Comparison of ENCODE assay signal across 22 cellular contexts in genomic region chr4:4989083-4989622, GRCh38. TPM values are rescaled to one million over a fixed set of nuclear protein-coding genes. Genes with fewer than 3 reads are reported as not detected.
A peak's percentile ranks its signal among the peaks of the same experiment; 100 is the strongest.
DNase-seq lines count a peak whose midpoint lies in the region; ATAC-seq, FAIRE-seq and TF ChIP-seq lines count a peak whose summit lies in the region.
"Had no signal": no experiment of that assay in that cellular context is flagged by ENCODE, and none has a peak within 500 bp of the region (broad histone marks: within the 10 kb centered on the region; RNA-seq: fewer than 3 reads in every experiment).

No MANE protein-coding gene starts in this region.

- H3K79me2 ChIP-seq in HCT116 (ENCODE audit: insufficient read depth, low read length) (no peaks in the 10 kb centered on the region), K562 (ENCODE audit: control insufficient read depth, insufficient read depth, low read length) (no peaks in the 10 kb centered on the region), hepatocyte (no peaks in the 10 kb centered on the region)

- no peak overlapping the region for H3K27ac Mint-ChIP-seq in effector memory CD8-positive, alpha-beta T cell
- H3K27ac Mint-ChIP-seq: CD4-positive, CD25-positive, alpha-beta regulatory T cell; H9 had no signal

- H3K4me2 ChIP-seq in HCT116 (ENCODE audit: low read length) (no peak overlapping the region), K562 (ENCODE audit: insufficient read depth, low read length) (no peak overlapping the region), hepatocyte (no peak overlapping the region)

- H3K9me3 Mint-ChIP-seq in effector memory CD8-positive, alpha-beta T cell, result no peaks in the 10 kb centered on the region
- H3K9me3 Mint-ChIP-seq: CD8-positive, alpha-beta memory T cell; H9 had no signal

- intact Hi-C loops in HCT116 (cut with micrococcal nuclease) (no loop called here), K562 (cut with micrococcal nuclease) (no loop called here)

- no peak for ATAC-seq in HCT116
- 0 out of 3 replicates have a peak, but pooled peaks have one; percentile 18 for ATAC-seq in K562
- ATAC-seq in GM18909 (IDR thresholded peaks at IDR 0.05; ENCODE audit: poor library complexity, unreplicated experiment), result no peak
- ATAC-seq in HG02885 (IDR thresholded peaks at IDR 0.05; ENCODE audit: poor library complexity, unreplicated experiment), result no peak
- no peak for ATAC-seq in effector memory CD8-positive, alpha-beta T cell (replicated peaks)
- ATAC-seq: GM12878 had no signal

- H3K9ac ChIP-seq in HCT116 (ENCODE audit: low read length) (no peak overlapping the region), K562 (ENCODE audit: insufficient read depth in 1 of 2, low read depth in 2 of 2, low read length in 2 of 2) (no peak overlapping the region)

- H4K20me1 ChIP-seq in HCT116 (ENCODE audit: insufficient read depth), result no peaks in the 10 kb centered on the region
- no peaks in the 10 kb centered on the region for H4K20me1 ChIP-seq in K562 (replicated peaks; ENCODE audit: control insufficient read depth, insufficient read depth, low read length)
- H4K20me1 ChIP-seq in hepatocyte (ENCODE audit: insufficient read depth, poor library complexity, severe bottlenecking), result no peaks in the 10 kb centered on the region

- in situ Hi-C loops in K562 (cut with MboI), result no loop called here

- no peaks in the 10 kb centered on the region for H3K9me2 ChIP-seq in HCT116 (ENCODE audit: insufficient read depth)
- no peaks in the 10 kb centered on the region for H3K9me2 ChIP-seq in hepatocyte (replicated peaks; ENCODE audit: insufficient read depth)

- DNase-seq in HCT116 (ENCODE audit: low read depth, low spot score) (no peak), K562 (ENCODE audit: extremely low read depth in 1 of 4, low spot score in 3 of 4) (no peak), hepatocyte (ENCODE audit: low spot score) (no peak)
- DNase-seq in effector memory CD8-positive, alpha-beta T cell, result no peak
- DNase-seq: ACHN; BE2C; C1 segment of cervical spinal cord; CD4-positive, CD25-positive, alpha-beta regulatory T cell; CD8-positive, alpha-beta memory T cell; COR-L47; DMS 273 treated with DMSO at 0.1 percent for 48 hours; DMS53; DND-41; EL; GOT3; H9 had no signal

- H3K27me3 ChIP-seq in HCT116 (ENCODE audit: insufficient read depth, low read length), result no peaks in the 10 kb centered on the region
- peaks cover 6 to 48% of the 10 kb centered on the region in 2 experiments; a peak in 3 of 5 replicates for H3K27me3 ChIP-seq in K562 (ENCODE audit: control insufficient read depth in 2 of 2, insufficient read depth in 2 of 2, low read length in 2 of 2)
- H3K27me3 ChIP-seq in hepatocyte, result no peaks in the 10 kb centered on the region
- H3K27me3 ChIP-seq: BE2C had no signal

- no peak for TF ChIP-seq EP300 in K562 (IDR thresholded peaks at IDR 0.05; ENCODE audit: low read length)

- POLR2A ChIA-PET in HCT116 (lab: Charles Lee), result no interaction called here
- POLR2A ChIA-PET in K562 (lab: Yijun Ruan, JAX), result interaction anchor here (0.6 kb wide), 1 partner anchor 205 kb away, joined by 3 read pairs; no protein-coding TSS in a partner anchor

- peaks cover 11 to 14% of the 10 kb centered on the region in 2 donors for H3K27me3 Mint-ChIP-seq in effector memory CD8-positive, alpha-beta T cell

- no peak for TF ChIP-seq CTCF in HCT116 (IDR thresholded peaks at IDR 0.05 in 2 of 3, conservative IDR thresholded peaks at IDR 0.05 in 1 of 3; ENCODE audit: borderline replicate concordance in 1 of 3, insufficient read depth in 1 of 3, low read depth in 2 of 3, low read length in 2 of 3)
- TF ChIP-seq CTCF in K562 (IDR thresholded peaks at IDR 0.05 in 2 of 3, conservative IDR thresholded peaks at IDR 0.05 in 1 of 3; ENCODE audit: insufficient read depth in 2 of 3, low read depth in 1 of 3, low read length in 3 of 3), result no peak
- TF ChIP-seq CTCF in hepatocyte (IDR thresholded peaks at IDR 0.05; ENCODE audit: poor library complexity), result no peak

- RAD21 ChIA-PET in HCT116 (lab: Charles Lee; ENCODE audit: low non-redundant PET in 1 of 2, low total read pairs in 2 of 2, uncharacterized antibody in 2 of 2, unreplicated experiment in 2 of 2), result no interaction called here

- BruUV-seq in HCT116 (replicated peaks; lab: Mats Ljungman, UMichigan) (no TSS peak), K562 (replicated peaks; lab: Mats Ljungman, UMichigan) (no TSS peak)

- TF ChIP-seq RAD21 in HCT116 (IDR thresholded peaks at IDR 0.05; ENCODE audit: low read depth) (no peak), K562 (CRISPR knock-in tag; conservative IDR thresholded peaks at IDR 0.05 in 1 of 2, IDR thresholded peaks at IDR 0.05 in 1 of 2) (no peak)

- 23% methylated on average over 8 of the region's 10 CpGs for WGBS in K562 (ENCODE audit: insufficient coverage, low coverage, missing lambda C conversion rate)
- WGBS in hepatocyte (ENCODE audit: low lambda C conversion rate, missing lambda C conversion rate), result 84% methylated on average over 10 of the region's 10 CpGs

- H3K36me3 ChIP-seq in HCT116 (ENCODE audit: control insufficient read depth in 1 of 2, insufficient read depth in 2 of 2, low read length in 2 of 2) (no peaks in the 10 kb centered on the region), K562 (ENCODE audit: control insufficient read depth, insufficient read depth, low read length) (no peaks in the 10 kb centered on the region), hepatocyte (replicated peaks; ENCODE audit: insufficient read depth, low read depth) (no peaks in the 10 kb centered on the region)
- H3K36me3 ChIP-seq: BE2C had no signal

- no peak overlapping the region for H2AFZ ChIP-seq in HCT116 (ENCODE audit: low read depth, low read length, poor library complexity, severe bottlenecking)
- no peak overlapping the region for H2AFZ ChIP-seq in K562 (ENCODE audit: low read depth, low read length)
- no peak overlapping the region for H2AFZ ChIP-seq in hepatocyte

- no peaks in the 10 kb centered on the region for H3K4me1 Mint-ChIP-seq in effector memory CD8-positive, alpha-beta T cell (ENCODE audit: low read depth in 2 of 2)
- H3K4me1 Mint-ChIP-seq: CD8-positive, alpha-beta memory T cell had no signal

- no peaks in the 10 kb centered on the region for H3K9me1 ChIP-seq in K562 (ENCODE audit: control insufficient read depth, insufficient read depth, low read length)

- peaks cover 9 to 19% of the 10 kb centered on the region in 2 experiments; a peak in 3 of 4 replicates for H3K4me1 ChIP-seq in HCT116 (ENCODE audit: control insufficient read depth in 1 of 2, insufficient read depth in 2 of 2, low read length in 2 of 2)
- H3K4me1 ChIP-seq in K562 (replicated peaks in 1 of 2; ENCODE audit: control insufficient read depth in 2 of 2, insufficient read depth in 2 of 2, low read length in 2 of 2), result peaks cover 0 to 10% of the 10 kb centered on the region in 2 experiments; a peak in 3 of 5 replicates
- H3K4me1 ChIP-seq in hepatocyte (ENCODE audit: insufficient read depth), result peaks cover 16% of the 10 kb centered on the region
- H3K4me1 ChIP-seq: BE2C had no signal

- H3K27ac ChIP-seq in HCT116 (ENCODE audit: low read depth, low read length) (no peak overlapping the region), K562 (ENCODE audit: extremely low read depth, low read depth, low read length) (no peak overlapping the region), hepatocyte (peak overlapping the region; percentile 67)

- H3K4me3 ChIP-seq in HCT116 (replicated peaks in 1 of 2; ENCODE audit: low read depth in 1 of 2, low read length in 2 of 2) (no peak overlapping the region), K562 (no peak overlapping the region), hepatocyte (no peak overlapping the region)
- H3K4me3 ChIP-seq: GM12878 had no signal

- CTCF ChIA-PET in HCT116 (lab: Charles Lee) (no interaction called here), K562 (lab: Yijun Ruan, JAX; ENCODE audit: low intra/inter-chr PET ratio) (no interaction called here)

- peaks cover 7% of the 10 kb centered on the region for H3K36me3 Mint-ChIP-seq in effector memory CD8-positive, alpha-beta T cell (ENCODE audit: insufficient read depth)
- H3K36me3 Mint-ChIP-seq: CD4-positive, CD25-positive, alpha-beta regulatory T cell; CD8-positive, alpha-beta memory T cell had no signal

- no peaks in the 10 kb centered on the region for H3K9me3 ChIP-seq in HCT116 (ENCODE audit: control insufficient read depth in 1 of 2, insufficient read depth in 1 of 2, low read depth in 1 of 2, low read length in 2 of 2)
- no peaks in the 10 kb centered on the region for H3K9me3 ChIP-seq in K562 (replicated peaks; ENCODE audit: control insufficient read depth, insufficient read depth, low read depth, low read length)
- no peaks in the 10 kb centered on the region for H3K9me3 ChIP-seq in hepatocyte (ENCODE audit: low read depth)
- H3K9me3 ChIP-seq: BE2C had no signal

- no peak overlapping the region for H3K4me3 Mint-ChIP-seq in effector memory CD8-positive, alpha-beta T cell
- H3K4me3 Mint-ChIP-seq: CD4-positive, CD25-positive, alpha-beta regulatory T cell; CD8-positive, alpha-beta memory T cell; H9 had no signal

- FAIRE-seq in K562 (lab: Jason Lieb, UNC), result no peak
- FAIRE-seq: GM12878 had no signal

- no peak for TF ChIP-seq POLR2A in HCT116 (IDR thresholded peaks at IDR 0.05; ENCODE audit: borderline replicate concordance, extremely low read depth, insufficient read depth, insufficient read length)
- no peak for TF ChIP-seq POLR2A in K562 (conservative IDR thresholded peaks at IDR 0.05)

TF ChIP-seq in HCT116, 20 proteins besides CTCF, POLR2A, EP300 and RAD21 (continues in another document):
- 0 out of 2 replicates have a peak, but pooled peaks have one; percentile 14 for TF ChIP-seq SP1 (IDR thresholded peaks at IDR 0.05; ENCODE audit: low read depth)

RNA-seq across cellular contexts. Expression of gene CYTL1, which starts 30.1 kb away (rescaled TPM):
- total RNA-seq in HCT116 (2021; ENCODE audit: unreplicated experiment) (not detected), K562 (2014; rRNA removed) (not detected in 2 replicates), K562 (2014; rRNA removed; fragmentation: Illumina TruSeq; extraction: Trizol) (not detected in 2 replicates), K562 (2015; rRNA removed; fragmentation: Illumina TruSeq; extraction: Trizol) (not detected in 2 replicates), K562 (2021) (not detected in 2 replicates), hepatocyte (37.4 and 52.3 TPM in 2 replicates)
- not detected in 2 replicates for polyA plus RNA-seq in HCT116 (2012)
- total RNA-seq in K562 (2011; cell fraction: chromatin; rRNA removed; ENCODE audit: low replicate concordance), result not detected in 2 replicates
- total RNA-seq in K562 (2011; cell fraction: nucleolus; rRNA removed), result not detected in 2 replicates
- not detected in 2 replicates for total RNA-seq in K562 (2011; cell fraction: nucleoplasm; rRNA removed)
- polyA plus RNA-seq in K562 (2011; rRNA removed) (not detected in 2 replicates), K562 (2014; fragmentation: Illumina TruSeq; extraction: Trizol) (not detected in 2 replicates), K562 (2014; fragmentation: Nextera tagmentation; extraction: Ambion mirVana) (not detected), K562 (2014; rRNA removed) (not detected in 2 replicates), hepatocyte (39.1 and 55.4 TPM in 2 replicates)
- polyA plus RNA-seq in K562 (2011; cell fraction: cytosol; rRNA removed), result not detected in 2 replicates
- not detected in 2 replicates for polyA plus RNA-seq in K562 (2011; cell fraction: nucleus; rRNA removed)
- polyA plus RNA-seq in K562 (2012), result 0.19 TPM in 1 of 2 replicates, not detected in the other
- not detected in 2 replicates for polyA minus RNA-seq in K562 (2011; rRNA and poly(A)+ RNA removed)
- polyA minus RNA-seq in K562 (2011; cell fraction: cytosol; rRNA and poly(A)+ RNA removed), result not detected in 2 replicates
- not detected in 2 replicates for polyA minus RNA-seq in K562 (2011; cell fraction: nucleus; rRNA and poly(A)+ RNA removed)
- total RNA-seq: A172; CD8-positive, alpha-beta memory T cell; G401; GM12878; HT-29 had no signal
- polyA plus RNA-seq: CD4-positive, CD25-positive, alpha-beta regulatory T cell; GM12878 had no signal

Comparison
In these comparisons a context has a peak if more than half of its experiments do, and no peak if none do; other contexts are left out.
1. RNA of gene CYTL1, which starts 30.1 kb away (total RNA-seq): 37.4 to 52.3 TPM in hepatocyte; not detected in HCT116 (single experiment) and not detected in K562; every median in the first group is over 10 times any median in the second.
2. Of the 22 proteins assayed by ChIP-seq in both K562 and HCT116: peak only in K562: none; only in HCT116: SP1; in both: none; in neither: 21.